Comparison of ENCODE assay signal across 9 cellular contexts in genomic region chr4:67909910-67910905, GRCh38. TPM values are rescaled to one million over a fixed set of nuclear protein-coding genes. Genes with fewer than 3 reads are reported as not detected.
DNase-seq lines count a peak whose midpoint lies in the region; TF ChIP-seq lines count a peak whose summit lies in the region.
"Had no signal": no experiment of that assay in that cellular context is flagged by ENCODE, and none has a peak within 500 bp of the region (broad histone marks: within the 10 kb centered on the region; RNA-seq: fewer than 3 reads in every experiment).

No MANE protein-coding gene starts in this region.

- H3K79me2 ChIP-seq in neural progenitor cell (ENCODE audit: low read depth), result no peaks in the 10 kb centered on the region

- no peaks in the 10 kb centered on the region for H3K27me3 Mint-ChIP-seq in neural progenitor cell (ENCODE audit: insufficient read depth, low read depth)

- H3K4me3 ChIP-seq in GM06990 (replicated peaks; ENCODE audit: low read depth, low read length), result no peak overlapping the region
- no peak overlapping the region for H3K4me3 ChIP-seq in breast epithelium
- no peak overlapping the region for H3K4me3 ChIP-seq in neural progenitor cell

- TF ChIP-seq RAD21 in Ishikawa (IDR thresholded peaks at IDR 0.05; ENCODE audit: low read depth), result peak; percentile 39

- TF ChIP-seq EP300 in Ishikawa (IDR thresholded peaks at IDR 0.05; ENCODE audit: borderline replicate concordance), result no peak

- H3K9ac ChIP-seq in neural progenitor cell, result no peak overlapping the region

- H3K27ac ChIP-seq in breast epithelium (no peak overlapping the region), neural progenitor cell (no peak overlapping the region)

- H3K4me1 Mint-ChIP-seq in neural progenitor cell, result no peaks in the 10 kb centered on the region

- TF ChIP-seq POLR2A in breast epithelium (IDR thresholded peaks at IDR 0.05), result no peak

- H4K20me1 ChIP-seq in neural progenitor cell (ENCODE audit: low read depth), result no peaks in the 10 kb centered on the region

- no peak overlapping the region for H3K27ac Mint-ChIP-seq in neural progenitor cell

- no peaks in the 10 kb centered on the region for H3K27me3 ChIP-seq in GM06990 (replicated peaks; ENCODE audit: control insufficient read depth, insufficient read depth, low read length)
- no peaks in the 10 kb centered on the region for H3K27me3 ChIP-seq in breast epithelium
- no peaks in the 10 kb centered on the region for H3K27me3 ChIP-seq in neural progenitor cell

- H3K36me3 Mint-ChIP-seq in neural progenitor cell, result no peaks in the 10 kb centered on the region

- no peak for DNase-seq in GM06990 (ENCODE audit: extremely low read depth, insufficient read length)
- DNase-seq in breast epithelium (ENCODE audit: low spot score in 2 of 2), result no peak
- no peak for DNase-seq in neural progenitor cell (ENCODE audit: low spot score)
- no peak for DNase-seq in amygdala (lab: John Stamatoyannopoulos, UW)
- DNase-seq in NCI-H748 (lab: John Stamatoyannopoulos, UW; ENCODE audit: unreplicated experiment), result no peak
- no peak for DNase-seq in activated effector memory CD4-positive, alpha-beta T cell treated with anti-CD3 and anti-CD28 coated beads, Interleukin-2, amount 50 U/mL, for 16 hours
- no peak for DNase-seq in HCEC 1CT
- DNase-seq: nucleus accumbens had no signal

- H3K9me3 ChIP-seq in breast epithelium, result peaks cover 0 to 5% of the 10 kb centered on the region in 2 donors
- no peaks in the 10 kb centered on the region for H3K9me3 ChIP-seq in neural progenitor cell (ENCODE audit: low read depth)

- TF ChIP-seq CTCF in GM06990 (IDR thresholded peaks at IDR 0.05; ENCODE audit: insufficient read depth, low read length, poor library complexity, severe bottlenecking), result peak; percentile 58
- peak in 2 of 3 donors; percentile 36 to 54 for TF ChIP-seq CTCF in breast epithelium (IDR thresholded peaks at IDR 0.05)
- peak; percentile 77 for TF ChIP-seq CTCF in neural progenitor cell (IDR thresholded peaks at IDR 0.05)

- intact Hi-C loops in breast epithelium (cut with DNase I; ENCODE audit: low total_unique reads), result no loop called here

- H2AFZ ChIP-seq in neural progenitor cell (replicated peaks), result no peak overlapping the region

- no peaks in the 10 kb centered on the region for H3K9me3 Mint-ChIP-seq in neural progenitor cell

- H3F3A ChIP-seq in neural progenitor cell (ENCODE audit: low read depth), result no peaks in the 10 kb centered on the region

- H3K4me3 Mint-ChIP-seq in neural progenitor cell, result no peak overlapping the region

- H3K4me2 ChIP-seq in neural progenitor cell, result no peak overlapping the region

- H3K4me1 ChIP-seq in breast epithelium (no peaks in the 10 kb centered on the region), neural progenitor cell (no peaks in the 10 kb centered on the region)

- no peaks in the 10 kb centered on the region for H3K36me3 ChIP-seq in GM06990 (ENCODE audit: control insufficient read depth, insufficient read depth, low read length)
- no peaks in the 10 kb centered on the region for H3K36me3 ChIP-seq in breast epithelium
- H3K36me3 ChIP-seq in neural progenitor cell, result no peaks in the 10 kb centered on the region

TF ChIP-seq in Ishikawa, 13 proteins besides CTCF, POLR2A, EP300 and RAD21:
- TF ChIP-seq REST (IDR thresholded peaks at IDR 0.05; ENCODE audit: low read depth) (no peak), TCF12 (IDR thresholded peaks at IDR 0.05; ENCODE audit: low read depth) (no peak), NFIC (IDR thresholded peaks at IDR 0.05) (no peak), TAF1 (IDR thresholded peaks at IDR 0.05; ENCODE audit: low read depth) (no peak), USF1 (IDR thresholded peaks at IDR 0.05) (no peak), ZBTB7A (IDR thresholded peaks at IDR 0.05; ENCODE audit: low read depth) (no peak), EGR1 (IDR thresholded peaks at IDR 0.05) (no peak), MAX (IDR thresholded peaks at IDR 0.05) (no peak), YY1 (IDR thresholded peaks at IDR 0.05; ENCODE audit: low read depth) (no peak), CEBPB (IDR thresholded peaks at IDR 0.05) (no peak), CREB1 (IDR thresholded peaks at IDR 0.05; ENCODE audit: low read depth) (no peak), TEAD4 (IDR thresholded peaks at IDR 0.05) (no peak), FOXM1 (IDR thresholded peaks at IDR 0.05; ENCODE audit: borderline replicate concordance, low read depth) (no peak)

RNA-seq across cellular contexts. Expression of gene TMPRSS11D, which starts 26.4 kb away (rescaled TPM):
- total RNA-seq in breast epithelium (not detected), neural progenitor cell (ENCODE audit: low replicate concordance) (not detected in 2 replicates)

RNA-seq across cellular contexts. Expression of gene TMPRSS11A, which starts 53.1 kb away (rescaled TPM):
- not detected for total RNA-seq in breast epithelium
- total RNA-seq in neural progenitor cell (ENCODE audit: low replicate concordance), result not detected in 2 replicates
